8 cellular contexts compared by ENCODE assay signal in the genomic region with DNA sequence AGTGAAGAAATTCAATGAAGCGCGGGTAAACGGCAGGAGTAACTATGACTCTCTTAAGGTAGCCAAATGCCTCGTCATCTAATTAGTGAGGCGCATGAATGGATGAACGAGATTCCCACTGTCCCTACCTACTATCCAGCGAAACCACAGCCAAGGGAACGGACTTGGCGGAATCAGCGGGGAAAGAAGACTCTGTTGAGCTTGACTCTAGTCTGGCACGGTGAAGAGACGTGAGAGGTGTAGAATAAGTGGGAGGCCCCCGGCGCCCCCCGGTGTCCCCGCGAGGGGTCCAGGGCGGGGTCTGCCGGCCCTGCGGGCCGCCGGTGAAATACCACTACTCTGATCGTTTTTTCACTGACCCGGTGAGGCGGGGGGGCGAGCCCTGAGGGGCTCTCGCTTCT.
DNase-seq lines count a peak whose midpoint lies in the region; TF ChIP-seq lines count a peak whose summit lies in the region.
"Not testable (repeated sequence)": the region's sequence is repeated elsewhere in the genome, so short reads cannot be mapped to it uniquely, and the experiment has no call there.

No MANE protein-coding gene starts in this region.

- not testable (repeated sequence) for H3K27ac ChIP-seq in SK-N-MC, hepatocyte, thyroid gland

- not testable (repeated sequence) for H4K20me1 ChIP-seq in hepatocyte (ENCODE audit: insufficient read depth, poor library complexity, severe bottlenecking)

- H3K79me2 ChIP-seq in hepatocyte, result not testable (repeated sequence)

- in situ Hi-C loops in astrocyte of the cerebellum (cut with HindIII; ENCODE audit: low sequenced_read_pairs), result not testable (repeated sequence)

- not testable (repeated sequence) for H3K27me3 ChIP-seq in hepatocyte, thyroid gland

- not testable (repeated sequence) for H3K4me3 ChIP-seq in SK-N-MC; astrocyte of the cerebellum (ENCODE audit: low read depth, low read length); hepatocyte; thyroid gland (replicated peaks in 1 of 3)

- intact Hi-C loops in thyroid gland (cut with DNase I), result not testable (repeated sequence)

- H2AFZ ChIP-seq in hepatocyte, result not testable (repeated sequence)

- not testable (repeated sequence) for H3K9ac ChIP-seq in SK-N-MC (ENCODE audit: insufficient read length)

- WGBS in hepatocyte (ENCODE audit: low lambda C conversion rate, missing lambda C conversion rate), result 83% methylated on average over 18 of the region's 27 CpGs
- 92 to 93% methylated on average over 15 to 20 of the region's 27 CpGs for WGBS in thyroid gland, 2 donors

- not testable (repeated sequence) for TF ChIP-seq CTCF in GM20000 (IDR thresholded peaks at IDR 0.05; ENCODE audit: extremely low read depth, missing control alignments); astrocyte of the cerebellum (IDR thresholded peaks at IDR 0.05; ENCODE audit: low read depth, low read length, missing control alignments); hepatocyte (IDR thresholded peaks at IDR 0.05; ENCODE audit: poor library complexity); thyroid gland (IDR thresholded peaks at IDR 0.05)

- H3K4me2 ChIP-seq in hepatocyte, result not testable (repeated sequence)

- H3K36me3 ChIP-seq in SK-N-MC (ENCODE audit: insufficient read depth, low read length); hepatocyte (replicated peaks; ENCODE audit: insufficient read depth, low read depth); thyroid gland: not testable (repeated sequence)

- H3K9me3 ChIP-seq in SK-N-MC (ENCODE audit: low read depth, low read length); hepatocyte (ENCODE audit: low read depth); thyroid gland: not testable (repeated sequence)

- DNase-seq in GM20000 (ENCODE audit: low spot score) (peak; percentile 29), SK-N-MC (ENCODE audit: low read depth, low spot score) (peak; percentile 5), astrocyte of the cerebellum (ENCODE audit: low read depth) (peak; percentile 13), fibroblast of gingiva (ENCODE audit: low read depth) (peak; percentile 29), hepatocyte (ENCODE audit: low spot score) (peak; percentile 8), putamen (ENCODE audit: low spot score) (peak; percentile 1), thyroid gland (peak; percentile 15 to 53)
- DNase-seq in activated CD8-positive, alpha-beta memory T cell treated with anti-CD3 and anti-CD28 coated beads, Interleukin-2, amount 50 U/mL, for 48 hours, result peak; percentile 54

- not testable (repeated sequence) for H3K9me2 ChIP-seq in hepatocyte (replicated peaks; ENCODE audit: insufficient read depth)

- H3K4me1 ChIP-seq in hepatocyte (ENCODE audit: insufficient read depth); thyroid gland: not testable (repeated sequence)

- not testable (repeated sequence) for TF ChIP-seq POLR2A in thyroid gland (IDR thresholded peaks at IDR 0.05)

Comparison
In these comparisons a context has a peak if more than half of its experiments do, and no peak if none do; other contexts are left out.
1. DNase-seq: peak in every context shown above with its lines; median percentile 54 in activated CD8-positive, alpha-beta memory T cell treated with anti-CD3 and anti-CD28 coated beads, Interleukin-2, amount 50 U/mL, for 48 hours; 34 in thyroid gland; 29 in GM20000; 29 in fibroblast of gingiva; 13 in astrocyte of the cerebellum; 8 in hepatocyte; 5 in SK-N-MC; 1 in putamen.